Comparison of ENCODE assay signal across 1 cellular context in the genomic region with DNA sequence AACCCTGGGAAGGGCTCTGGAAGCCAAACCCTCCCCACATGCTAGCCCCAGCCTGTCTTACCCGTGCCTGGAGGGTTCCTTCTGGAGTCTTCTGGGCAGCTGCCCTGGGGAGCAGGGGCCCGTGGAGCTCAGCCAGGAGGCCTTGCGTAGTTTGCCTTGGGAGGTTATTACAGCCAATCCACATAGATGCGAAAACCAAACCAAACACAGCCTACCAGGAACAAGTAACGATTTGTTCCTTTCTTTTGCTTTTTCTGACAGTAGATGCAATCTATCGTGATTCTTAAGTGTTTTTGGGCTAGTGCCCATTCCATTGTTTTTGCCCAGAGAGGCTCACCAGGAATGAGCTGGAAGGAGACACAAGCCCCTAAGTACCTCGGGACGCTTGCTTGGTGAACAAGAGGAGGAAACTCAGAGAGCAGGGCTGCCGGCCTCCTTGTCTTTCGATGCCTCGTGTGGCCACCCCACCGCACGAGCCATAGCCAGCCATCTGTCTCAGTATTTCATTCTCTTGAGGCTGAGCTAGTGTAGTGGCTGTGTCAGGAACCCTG.
TF ChIP-seq lines count a peak whose summit lies in the region.

No MANE protein-coding gene starts in this region.

TF ChIP-seq in H1, 55 proteins besides CTCF, POLR2A, EP300 and RAD21 (continued from another document):
- TF ChIP-seq NANOG (IDR thresholded peaks at IDR 0.05; ENCODE audit: insufficient read depth, low read depth, low read length, poor library complexity, severe bottlenecking) = no peak
- TF ChIP-seq BRCA1 (IDR thresholded peaks at IDR 0.05; ENCODE audit: low read depth, low read length) = no peak
- no peak for TF ChIP-seq KDM4A (IDR thresholded peaks at IDR 0.05; ENCODE audit: low read depth, low read length, severe bottlenecking)
- no peak for TF ChIP-seq SP2 (IDR thresholded peaks at IDR 0.05; ENCODE audit: low read length)
- TF ChIP-seq, protein P1, sequence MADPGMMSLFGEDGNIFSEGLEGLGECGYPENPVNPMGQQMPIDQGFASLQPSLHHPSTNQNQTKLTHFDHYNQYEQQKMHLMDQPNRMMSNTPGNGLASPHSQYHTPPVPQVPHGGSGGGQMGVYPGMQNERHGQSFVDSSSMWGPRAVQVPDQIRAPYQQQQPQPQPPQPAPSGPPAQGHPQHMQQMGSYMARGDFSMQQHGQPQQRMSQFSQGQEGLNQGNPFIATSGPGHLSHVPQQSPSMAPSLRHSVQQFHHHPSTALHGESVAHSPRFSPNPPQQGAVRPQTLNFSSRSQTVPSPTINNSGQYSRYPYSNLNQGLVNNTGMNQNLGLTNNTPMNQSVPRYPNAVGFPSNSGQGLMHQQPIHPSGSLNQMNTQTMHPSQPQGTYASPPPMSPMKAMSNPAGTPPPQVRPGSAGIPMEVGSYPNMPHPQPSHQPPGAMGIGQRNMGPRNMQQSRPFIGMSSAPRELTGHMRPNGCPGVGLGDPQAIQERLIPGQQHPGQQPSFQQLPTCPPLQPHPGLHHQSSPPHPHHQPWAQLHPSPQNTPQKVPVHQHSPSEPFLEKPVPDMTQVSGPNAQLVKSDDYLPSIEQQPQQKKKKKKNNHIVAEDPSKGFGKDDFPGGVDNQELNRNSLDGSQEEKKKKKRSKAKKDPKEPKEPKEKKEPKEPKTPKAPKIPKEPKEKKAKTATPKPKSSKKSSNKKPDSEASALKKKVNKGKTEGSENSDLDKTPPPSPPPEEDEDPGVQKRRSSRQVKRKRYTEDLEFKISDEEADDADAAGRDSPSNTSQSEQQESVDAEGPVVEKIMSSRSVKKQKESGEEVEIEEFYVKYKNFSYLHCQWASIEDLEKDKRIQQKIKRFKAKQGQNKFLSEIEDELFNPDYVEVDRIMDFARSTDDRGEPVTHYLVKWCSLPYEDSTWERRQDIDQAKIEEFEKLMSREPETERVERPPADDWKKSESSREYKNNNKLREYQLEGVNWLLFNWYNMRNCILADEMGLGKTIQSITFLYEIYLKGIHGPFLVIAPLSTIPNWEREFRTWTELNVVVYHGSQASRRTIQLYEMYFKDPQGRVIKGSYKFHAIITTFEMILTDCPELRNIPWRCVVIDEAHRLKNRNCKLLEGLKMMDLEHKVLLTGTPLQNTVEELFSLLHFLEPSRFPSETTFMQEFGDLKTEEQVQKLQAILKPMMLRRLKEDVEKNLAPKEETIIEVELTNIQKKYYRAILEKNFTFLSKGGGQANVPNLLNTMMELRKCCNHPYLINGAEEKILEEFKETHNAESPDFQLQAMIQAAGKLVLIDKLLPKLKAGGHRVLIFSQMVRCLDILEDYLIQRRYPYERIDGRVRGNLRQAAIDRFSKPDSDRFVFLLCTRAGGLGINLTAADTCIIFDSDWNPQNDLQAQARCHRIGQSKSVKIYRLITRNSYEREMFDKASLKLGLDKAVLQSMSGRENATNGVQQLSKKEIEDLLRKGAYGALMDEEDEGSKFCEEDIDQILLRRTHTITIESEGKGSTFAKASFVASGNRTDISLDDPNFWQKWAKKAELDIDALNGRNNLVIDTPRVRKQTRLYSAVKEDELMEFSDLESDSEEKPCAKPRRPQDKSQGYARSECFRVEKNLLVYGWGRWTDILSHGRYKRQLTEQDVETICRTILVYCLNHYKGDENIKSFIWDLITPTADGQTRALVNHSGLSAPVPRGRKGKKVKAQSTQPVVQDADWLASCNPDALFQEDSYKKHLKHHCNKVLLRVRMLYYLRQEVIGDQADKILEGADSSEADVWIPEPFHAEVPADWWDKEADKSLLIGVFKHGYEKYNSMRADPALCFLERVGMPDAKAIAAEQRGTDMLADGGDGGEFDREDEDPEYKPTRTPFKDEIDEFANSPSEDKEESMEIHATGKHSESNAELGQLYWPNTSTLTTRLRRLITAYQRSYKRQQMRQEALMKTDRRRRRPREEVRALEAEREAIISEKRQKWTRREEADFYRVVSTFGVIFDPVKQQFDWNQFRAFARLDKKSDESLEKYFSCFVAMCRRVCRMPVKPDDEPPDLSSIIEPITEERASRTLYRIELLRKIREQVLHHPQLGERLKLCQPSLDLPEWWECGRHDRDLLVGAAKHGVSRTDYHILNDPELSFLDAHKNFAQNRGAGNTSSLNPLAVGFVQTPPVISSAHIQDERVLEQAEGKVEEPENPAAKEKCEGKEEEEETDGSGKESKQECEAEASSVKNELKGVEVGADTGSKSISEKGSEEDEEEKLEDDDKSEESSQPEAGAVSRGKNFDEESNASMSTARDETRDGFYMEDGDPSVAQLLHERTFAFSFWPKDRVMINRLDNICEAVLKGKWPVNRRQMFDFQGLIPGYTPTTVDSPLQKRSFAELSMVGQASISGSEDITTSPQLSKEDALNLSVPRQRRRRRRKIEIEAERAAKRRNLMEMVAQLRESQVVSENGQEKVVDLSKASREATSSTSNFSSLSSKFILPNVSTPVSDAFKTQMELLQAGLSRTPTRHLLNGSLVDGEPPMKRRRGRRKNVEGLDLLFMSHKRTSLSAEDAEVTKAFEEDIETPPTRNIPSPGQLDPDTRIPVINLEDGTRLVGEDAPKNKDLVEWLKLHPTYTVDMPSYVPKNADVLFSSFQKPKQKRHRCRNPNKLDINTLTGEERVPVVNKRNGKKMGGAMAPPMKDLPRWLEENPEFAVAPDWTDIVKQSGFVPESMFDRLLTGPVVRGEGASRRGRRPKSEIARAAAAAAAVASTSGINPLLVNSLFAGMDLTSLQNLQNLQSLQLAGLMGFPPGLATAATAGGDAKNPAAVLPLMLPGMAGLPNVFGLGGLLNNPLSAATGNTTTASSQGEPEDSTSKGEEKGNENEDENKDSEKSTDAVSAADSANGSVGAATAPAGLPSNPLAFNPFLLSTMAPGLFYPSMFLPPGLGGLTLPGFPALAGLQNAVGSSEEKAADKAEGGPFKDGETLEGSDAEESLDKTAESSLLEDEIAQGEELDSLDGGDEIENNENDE (IDR thresholded peaks at IDR 0.05; ENCODE audit: insufficient replicate concordance, low read length) = no peak
- TF ChIP-seq CTBP2 (IDR thresholded peaks at IDR 0.05; ENCODE audit: borderline replicate concordance, insufficient read depth, insufficient read length, low read length) = no peak
- TF ChIP-seq CHD2 (IDR thresholded peaks at IDR 0.05; ENCODE audit: low read length) = no peak
